13 cellular contexts compared by ENCODE assay signal in the genomic region with DNA sequence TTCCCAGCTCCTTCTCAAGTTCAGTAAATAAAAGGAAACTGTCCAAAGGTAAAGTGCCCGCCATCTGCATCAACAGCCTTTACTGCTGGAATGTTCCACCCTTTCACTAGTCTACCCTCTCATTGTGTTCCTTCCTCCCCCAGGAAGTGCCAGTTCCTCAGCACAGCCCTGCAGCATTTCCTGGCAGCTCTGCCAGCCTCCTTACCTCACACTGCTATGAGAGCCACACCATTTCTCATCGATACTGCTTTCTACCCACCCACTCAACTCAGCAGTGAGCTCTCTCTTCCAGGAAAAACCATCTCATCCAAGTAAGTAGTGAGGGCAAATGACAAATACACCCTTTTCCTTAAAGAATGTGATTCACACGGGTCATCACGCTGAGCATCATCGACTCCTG.
"Had no signal": no experiment of that assay in that cellular context is flagged by ENCODE, and none has a peak within 500 bp of the region (broad histone marks: within the 10 kb centered on the region; RNA-seq: fewer than 3 reads in every experiment).

No MANE protein-coding gene starts in this region.

- H3K4me3 Mint-ChIP-seq: activated naive CD8-positive, alpha-beta T cell treated with anti-CD3 and anti-CD28 coated beads, Interleukin-2, amount 10 ng/mL, durations not matched to agents 7 days and 5 days; T-helper 2 cell treated with Interferon-gamma antibody and Interleukin-4, amounts not matched to agents 5 μg/mL and 100 μg/mL, for 36 hours had no signal

- H3K4me3 ChIP-seq: dorsolateral prefrontal cortex, left ventricle myocardium inferior, stomach, thoracic aorta had no signal

- H3K27ac ChIP-seq: dorsolateral prefrontal cortex, left ventricle myocardium inferior, stomach, thoracic aorta had no signal

- H3K36me3 Mint-ChIP-seq: activated naive CD8-positive, alpha-beta T cell treated with anti-CD3 and anti-CD28 coated beads, Interleukin-2, amount 10 ng/mL, durations not matched to agents 7 days and 5 days had no signal

- H3K36me3 ChIP-seq: left ventricle myocardium inferior, stomach, thoracic aorta had no signal

- H3K4me1 ChIP-seq: left ventricle myocardium inferior, stomach had no signal

- DNase-seq: activated CD4-positive, CD25-positive, alpha-beta regulatory T cell treated with anti-CD3 and anti-CD28 coated beads, Interleukin-2, amount 50 U/mL, for 72 hours; activated naive CD8-positive, alpha-beta T cell treated with anti-CD3 and anti-CD28 coated beads, Interleukin-2, amount 10 ng/mL, durations not matched to agents 7 days and 5 days; activated T-cell treated with anti-CD3 and anti-CD28 coated beads for 4 hours; aorta; left ventricle myocardium inferior; mesenchymal stem cell; stimulated activated CD4-positive, alpha-beta T cell treated with anti-CD3 and anti-CD28 coated beads, Interleukin-12 subunit alpha, Interleukin-12 subunit beta, amount 100 ng/mL, for 4 hours; stomach had no signal

- ATAC-seq: esophagus mucosa had no signal

- H3K27me3 ChIP-seq: dorsolateral prefrontal cortex, stomach had no signal

- H3K27ac Mint-ChIP-seq: activated naive CD8-positive, alpha-beta T cell treated with anti-CD3 and anti-CD28 coated beads, Interleukin-2, amount 10 ng/mL, durations not matched to agents 7 days and 5 days; T-helper 2 cell treated with Interferon-gamma antibody and Interleukin-4, amounts not matched to agents 5 μg/mL and 100 μg/mL, for 36 hours had no signal

- FAIRE-seq: bronchial epithelial cell had no signal

- H3K9me3 ChIP-seq: thoracic aorta had no signal

- H3K27me3 Mint-ChIP-seq: activated naive CD8-positive, alpha-beta T cell treated with anti-CD3 and anti-CD28 coated beads, Interleukin-2, amount 10 ng/mL, durations not matched to agents 7 days and 5 days had no signal
